ENCODE assay signal across 12 cellular contexts in the genomic region with DNA sequence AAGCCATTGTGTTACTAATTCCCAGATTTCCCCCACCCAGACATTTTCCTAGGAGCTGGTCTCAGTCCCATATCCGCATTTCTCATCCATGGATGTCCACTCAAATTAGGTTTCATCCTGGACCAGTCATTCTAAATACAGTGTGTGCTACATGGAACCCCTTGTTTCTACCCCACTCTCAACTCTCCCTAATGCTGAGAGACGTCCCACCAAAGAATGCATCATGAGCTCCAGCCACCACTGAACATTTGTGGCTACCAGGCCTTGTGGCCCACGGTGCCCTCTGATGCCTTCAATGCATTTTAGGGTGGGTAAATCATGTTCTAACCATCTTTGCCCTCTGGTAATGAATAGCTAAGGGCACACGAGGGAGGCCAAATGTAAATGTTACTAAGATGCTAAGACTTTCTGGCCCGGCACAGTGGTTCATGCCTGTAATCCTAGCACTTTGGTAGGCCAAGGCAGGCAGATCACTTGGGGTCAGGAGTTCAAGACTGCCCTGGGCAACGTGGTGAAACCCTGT. TPM values are rescaled to one million over a fixed set of nuclear protein-coding genes. Genes with fewer than 3 reads are reported as not detected.
DNase-seq lines count a peak whose midpoint lies in the region; ATAC-seq and TF ChIP-seq lines count a peak whose summit lies in the region.
"Had no signal": no experiment of that assay in that cellular context is flagged by ENCODE, and none has a peak within 500 bp of the region (broad histone marks: within the 10 kb centered on the region; RNA-seq: fewer than 3 reads in every experiment).

No MANE protein-coding gene starts in this region.

- no peak for DNase-seq in GM12864 (ENCODE audit: low read depth)
- no peak for DNase-seq in activated CD4-positive, alpha-beta memory T cell treated with anti-CD3 and anti-CD28 coated beads, Interleukin-2, amount 10 ng/mL, durations not matched to agents 7 days and 5 days
- DNase-seq in immature natural killer cell: no peak
- no peak for DNase-seq in AG08396 (ENCODE audit: low spot score)
- DNase-seq in COLO829 (ENCODE audit: low spot score): no peak
- no peak for DNase-seq in H4 (ENCODE audit: low spot score)
- DNase-seq: effector CD4-positive, alpha-beta T cell; NCI-H2029 treated with DMSO at 0.1 percent for 48 hours; retina; upper lobe of left lung had no signal

- H3K27me3 Mint-ChIP-seq in activated CD4-positive, alpha-beta memory T cell treated with anti-CD3 and anti-CD28 coated beads, Interleukin-2, amount 10 ng/mL, durations not matched to agents 7 days and 5 days: no peaks in the 10 kb centered on the region
- peaks cover 2 to 13% (median 8%) of the 10 kb centered on the region in 3 donors for H3K27me3 Mint-ChIP-seq in immature natural killer cell (ENCODE audit: low read depth in 3 of 3)

- H3K27ac ChIP-seq in BLaER1 treated with 17β-estradiol and CSF1 and Interleukin-3, amounts not matched to agents 10 nM and 100 nM: peak overlapping the region in 1 of 11 experiments; percentile 0; a peak in 3 of 22 replicates

- H3K36me3 ChIP-seq in BLaER1 treated with 17β-estradiol and CSF1 and Interleukin-3, amounts not matched to agents 10 nM and 100 nM: peaks cover 52 to 74% (median 67%) of the 10 kb centered on the region in 11 experiments

- POLR2A ChIA-PET in activated CD4-positive, alpha-beta memory T cell treated with anti-CD3 and anti-CD28 coated beads, Interleukin-2, amount 10 ng/mL, durations not matched to agents 7 days and 5 days (lab: Charles Lee): interaction anchor here (0.6 to 10.4 kb wide), 16 partner anchors 8 to 331 kb away, joined by 3 to 264 read pairs (median 26); a partner anchor contains a TSS

- peak overlapping the region in 9 of 10 experiments; percentile 84 to 99 (median 94); a peak in 12 of 20 replicates for H3K4me3 ChIP-seq in BLaER1 treated with 17β-estradiol and CSF1 and Interleukin-3, amounts not matched to agents 10 nM and 100 nM
- H3K4me3 ChIP-seq in GM12864 (ENCODE audit: low read depth, low read length): peak overlapping the region; percentile 64

- no peak for ATAC-seq in HG03432 (IDR thresholded peaks at IDR 0.05; ENCODE audit: unreplicated experiment)

- H3K4me3 Mint-ChIP-seq in activated CD4-positive, alpha-beta memory T cell treated with anti-CD3 and anti-CD28 coated beads, Interleukin-2, amount 10 ng/mL, durations not matched to agents 7 days and 5 days: peak overlapping the region; percentile 30
- H3K4me3 Mint-ChIP-seq in immature natural killer cell: peak overlapping the region in 2 of 5 donors; percentile 21 to 27

- CTCF ChIA-PET in activated CD4-positive, alpha-beta memory T cell treated with anti-CD3 and anti-CD28 coated beads, Interleukin-2, amount 10 ng/mL, durations not matched to agents 7 days and 5 days (lab: Charles Lee): interaction anchor here (0.6 to 4.2 kb wide), 8 partner anchors 25 to 330 kb away, joined by 3 to 36 read pairs (median 6); a partner anchor contains a TSS

- no peaks in the 10 kb centered on the region for H3K27me3 ChIP-seq in BLaER1 treated with 17β-estradiol and CSF1 and Interleukin-3, amounts not matched to agents 10 nM and 100 nM
- H3K27me3 ChIP-seq: upper lobe of left lung had no signal

- H3K9me3 Mint-ChIP-seq in activated CD4-positive, alpha-beta memory T cell treated with anti-CD3 and anti-CD28 coated beads, Interleukin-2, amount 10 ng/mL, durations not matched to agents 7 days and 5 days: no peaks in the 10 kb centered on the region
- H3K9me3 Mint-ChIP-seq in immature natural killer cell: no peaks in the 10 kb centered on the region

- no peaks in the 10 kb centered on the region for H3K9me3 ChIP-seq in BLaER1 treated with 17β-estradiol and CSF1 and Interleukin-3, amounts not matched to agents 10 nM and 100 nM (replicated peaks in 1 of 11)
- H3K9me3 ChIP-seq: upper lobe of left lung had no signal

- peaks cover 38% of the 10 kb centered on the region for H3K4me1 Mint-ChIP-seq in activated CD4-positive, alpha-beta memory T cell treated with anti-CD3 and anti-CD28 coated beads, Interleukin-2, amount 10 ng/mL, durations not matched to agents 7 days and 5 days
- H3K4me1 Mint-ChIP-seq in immature natural killer cell: peaks cover 37 to 51% of the 10 kb centered on the region in 2 donors

- no peak for TF ChIP-seq CTCF in GM12864 (IDR thresholded peaks at IDR 0.05; ENCODE audit: low read depth, low read length, missing control alignments)

- H4K20me1 ChIP-seq in BLaER1 treated with 17β-estradiol and CSF1 and Interleukin-3, amounts not matched to agents 10 nM and 100 nM: peaks cover 46 to 57% (median 50%) of the 10 kb centered on the region in 11 experiments

- peaks cover 56% of the 10 kb centered on the region for H3K36me3 Mint-ChIP-seq in activated CD4-positive, alpha-beta memory T cell treated with anti-CD3 and anti-CD28 coated beads, Interleukin-2, amount 10 ng/mL, durations not matched to agents 7 days and 5 days (ENCODE audit: low read depth)
- peaks cover 4 to 28% (median 10%) of the 10 kb centered on the region in 3 donors for H3K36me3 Mint-ChIP-seq in immature natural killer cell

- peaks cover 27 to 55% (median 47%) of the 10 kb centered on the region in 10 experiments for H3K4me1 ChIP-seq in BLaER1 treated with 17β-estradiol and CSF1 and Interleukin-3, amounts not matched to agents 10 nM and 100 nM

- H3K9ac ChIP-seq in BLaER1 treated with 17β-estradiol and CSF1 and Interleukin-3, amounts not matched to agents 10 nM and 100 nM: peak overlapping the region in 9 of 11 experiments; percentile 15 to 97 (median 93); a peak in 11 of 22 replicates

- peak overlapping the region; percentile 86 to 99 (median 93); a peak in 21 of 22 replicates for H3K4me2 ChIP-seq in BLaER1 treated with 17β-estradiol and CSF1 and Interleukin-3, amounts not matched to agents 10 nM and 100 nM

- H3K27ac Mint-ChIP-seq in activated CD4-positive, alpha-beta memory T cell treated with anti-CD3 and anti-CD28 coated beads, Interleukin-2, amount 10 ng/mL, durations not matched to agents 7 days and 5 days: peak overlapping the region; percentile 92
- H3K27ac Mint-ChIP-seq in immature natural killer cell: peak overlapping the region in 4 of 6 donors; percentile 20 to 65 (median 62)

RNA-seq across cellular contexts. Expression of a gene that starts 13.3 kb away (rescaled TPM):
- not detected for total RNA-seq in activated CD4-positive, alpha-beta memory T cell treated with anti-CD3 and anti-CD28 coated beads, Interleukin-2, amount 10 ng/mL, durations not matched to agents 7 days and 5 days
- polyA plus RNA-seq in immature natural killer cell: not detected
- not detected in 2 replicates for total RNA-seq in H4 (2014; rRNA removed; shearing (Covaris generic))

RNA-seq across cellular contexts. Expression of a gene that starts 25.9 kb away (rescaled TPM):
- total RNA-seq in activated CD4-positive, alpha-beta memory T cell treated with anti-CD3 and anti-CD28 coated beads, Interleukin-2, amount 10 ng/mL, durations not matched to agents 7 days and 5 days: 10 to 100 TPM; 56.9 to 58.9 TPM
- 10 to 100 TPM; 31.2 to 42.7 (median 37.8) TPM for polyA plus RNA-seq in immature natural killer cell
- total RNA-seq in H4 (2014; rRNA removed; shearing (Covaris generic)): 25.6 and 25.8 TPM in 2 replicates
